ENCODE assay signal across 8 cellular contexts in genomic region chr3:47476644-47477199, GRCh38. TPM values are rescaled to one million over a fixed set of nuclear protein-coding genes. Genes with fewer than 3 reads are reported as not detected.
DNase-seq lines count a peak whose midpoint lies in the region; ATAC-seq and TF ChIP-seq lines count a peak whose summit lies in the region.

No MANE protein-coding gene starts in this region.

- H3K4me3 ChIP-seq in mesodermal cell (ENCODE audit: extremely low read depth, insufficient read depth, low read length, poor library complexity, severe bottlenecking), result peak overlapping the region; percentile 87
- peak overlapping the region; percentile 81 for H3K4me3 ChIP-seq in tibial artery

- H3K4me1 Mint-ChIP-seq in activated naive CD4-positive, alpha-beta T cell treated with anti-CD3 and anti-CD28 coated beads for 36 hours (ENCODE audit: low read depth), result peaks cover 35% of the 10 kb centered on the region

- H3K36me3 Mint-ChIP-seq in activated naive CD4-positive, alpha-beta T cell treated with anti-CD3 and anti-CD28 coated beads for 36 hours (ENCODE audit: low read depth), result peaks cover 2% of the 10 kb centered on the region

- H3K9me3 ChIP-seq in mesodermal cell (ENCODE audit: control insufficient read depth, low read length), result no peaks in the 10 kb centered on the region
- H3K9me3 ChIP-seq in tibial artery, result no peaks in the 10 kb centered on the region

- H3K36me3 ChIP-seq in mesodermal cell (ENCODE audit: control insufficient read depth, insufficient read depth, low read length), result no peaks in the 10 kb centered on the region
- no peaks in the 10 kb centered on the region for H3K36me3 ChIP-seq in tibial artery

- no peak for ATAC-seq in GM21619 (IDR thresholded peaks at IDR 0.05; ENCODE audit: unreplicated experiment)

- H3K4me1 ChIP-seq in mesodermal cell (ENCODE audit: control insufficient read depth, insufficient read depth, low read length, poor library complexity, severe bottlenecking), result no peaks in the 10 kb centered on the region
- H3K4me1 ChIP-seq in tibial artery, result peaks cover 4 to 29% (median 22%) of the 10 kb centered on the region in 4 donors

- H3K4me3 Mint-ChIP-seq in activated naive CD4-positive, alpha-beta T cell treated with anti-CD3 and anti-CD28 coated beads for 36 hours, result peak overlapping the region; percentile 86

- H3K27ac ChIP-seq in angular gyrus (ENCODE audit: low read depth, low read length) (peak overlapping the region; percentile 93), mesodermal cell (ENCODE audit: low read depth, low read length, severe bottlenecking) (no peak overlapping the region), tibial artery (peak overlapping the region; percentile 76 to 84)

- H3K27me3 Mint-ChIP-seq in activated naive CD4-positive, alpha-beta T cell treated with anti-CD3 and anti-CD28 coated beads for 36 hours (ENCODE audit: low read depth), result no peaks in the 10 kb centered on the region

- intact Hi-C loops in activated naive CD4-positive, alpha-beta T cell treated with anti-CD3 and anti-CD28 coated beads for 36 hours (cut with micrococcal nuclease), result loop anchor here (1.0 to 5.0 kb wide), 4 partner anchors 36 to 313 kb away; partner anchors contain the start of genes KIF9 and KLHL18
- intact Hi-C loops in tibial artery (cut with DNase I; ENCODE audit: low total_unique reads), result loop anchor here (2.0 kb wide), 1 partner anchor 54 kb away; no protein-coding TSS in a partner anchor

- WGBS in mesodermal cell (ENCODE audit: insufficient coverage in 2 of 2), 2 experiments, result 88 to 91% methylated on average over 7 to 10 of the region's 11 CpGs

- no peak for DNase-seq in activated naive CD4-positive, alpha-beta T cell treated with anti-CD3 and anti-CD28 coated beads for 36 hours
- no peak for DNase-seq in activated naive CD4-positive, alpha-beta T cell (lab: John Stamatoyannopoulos, UW)
- DNase-seq in tibial artery (peak in 1 of 2 donors; percentile 68), inferior parietal cortex (ENCODE audit: extremely low spot score) (no peak), NCI-H2171 (lab: John Stamatoyannopoulos, UW) (no peak)

- no peaks in the 10 kb centered on the region for H3K27me3 ChIP-seq in tibial artery

- peak overlapping the region; percentile 83 for H3K27ac Mint-ChIP-seq in activated naive CD4-positive, alpha-beta T cell treated with anti-CD3 and anti-CD28 coated beads for 36 hours

- CTCF ChIA-PET in activated naive CD4-positive, alpha-beta T cell treated with anti-CD3 and anti-CD28 coated beads for 36 hours (lab: Charles Lee), result interaction anchor here (0.7 to 7.4 kb wide), 10 partner anchors 9 to 56 kb away, joined by 3 to 75 read pairs (median 3); no protein-coding TSS in a partner anchor

- no peak for TF ChIP-seq CTCF in tibial artery (IDR thresholded peaks at IDR 0.05)

- no peaks in the 10 kb centered on the region for H3K9me3 Mint-ChIP-seq in activated naive CD4-positive, alpha-beta T cell treated with anti-CD3 and anti-CD28 coated beads for 36 hours

RNA-seq across cellular contexts. Expression of gene SCAP, which starts 1.0 kb away (rescaled TPM):
- 10 to 100 TPM; 31.6 to 34.7 TPM for total RNA-seq in activated naive CD4-positive, alpha-beta T cell treated with anti-CD3 and anti-CD28 coated beads for 36 hours
- polyA plus RNA-seq in mesodermal cell (2013, experiment 1 of 2), result 51.3 TPM
- polyA plus RNA-seq in mesodermal cell (2013, experiment 2 of 2), result 38.1 TPM

RNA-seq across cellular contexts. Expression of gene ELP6, which starts 36.8 kb away (rescaled TPM):
- total RNA-seq in activated naive CD4-positive, alpha-beta T cell treated with anti-CD3 and anti-CD28 coated beads for 36 hours, result 10 to 100 TPM; 32.7 to 33.1 TPM
- polyA plus RNA-seq in mesodermal cell (2013, experiment 1 of 2), result 33.0 TPM
- polyA plus RNA-seq in mesodermal cell (2013, experiment 2 of 2), result 25.0 TPM
